1 cellular context compared by ENCODE assay signal in genomic region chr2:23904215-23904614, GRCh38.
TF ChIP-seq lines count a peak whose summit lies in the region.

No MANE protein-coding gene starts in this region.

TF ChIP-seq in K562, 482 proteins besides CTCF, POLR2A, EP300 and RAD21:
- TF ChIP-seq, protein P1, sequence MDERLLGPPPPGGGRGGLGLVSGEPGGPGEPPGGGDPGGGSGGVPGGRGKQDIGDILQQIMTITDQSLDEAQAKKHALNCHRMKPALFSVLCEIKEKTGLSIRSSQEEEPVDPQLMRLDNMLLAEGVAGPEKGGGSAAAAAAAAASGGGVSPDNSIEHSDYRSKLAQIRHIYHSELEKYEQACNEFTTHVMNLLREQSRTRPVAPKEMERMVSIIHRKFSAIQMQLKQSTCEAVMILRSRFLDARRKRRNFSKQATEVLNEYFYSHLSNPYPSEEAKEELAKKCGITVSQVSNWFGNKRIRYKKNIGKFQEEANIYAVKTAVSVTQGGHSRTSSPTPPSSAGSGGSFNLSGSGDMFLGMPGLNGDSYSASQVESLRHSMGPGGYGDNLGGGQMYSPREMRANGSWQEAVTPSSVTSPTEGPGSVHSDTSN (CRISPR knock-in tag; IDR thresholded peaks at IDR 0.05; ENCODE audit: low read depth): no peak
- TF ChIP-seq, protein P1 (tag; conservative IDR thresholded peaks at IDR 0.05; ENCODE audit: low read depth): no peak
- TF ChIP-seq ZNF507 (tag; conservative IDR thresholded peaks at IDR 0.05): no peak
- TF ChIP-seq, protein P2, sequence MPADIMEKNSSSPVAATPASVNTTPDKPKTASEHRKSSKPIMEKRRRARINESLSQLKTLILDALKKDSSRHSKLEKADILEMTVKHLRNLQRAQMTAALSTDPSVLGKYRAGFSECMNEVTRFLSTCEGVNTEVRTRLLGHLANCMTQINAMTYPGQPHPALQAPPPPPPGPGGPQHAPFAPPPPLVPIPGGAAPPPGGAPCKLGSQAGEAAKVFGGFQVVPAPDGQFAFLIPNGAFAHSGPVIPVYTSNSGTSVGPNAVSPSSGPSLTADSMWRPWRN (IDR thresholded peaks at IDR 0.05; ENCODE audit: low read depth): no peak
- no peak for TF ChIP-seq DDX20 (tag; IDR thresholded peaks at IDR 0.05; ENCODE audit: low read depth)
- TF ChIP-seq ZKSCAN3 (CRISPR knock-in tag; IDR thresholded peaks at IDR 0.05): no peak
- no peak for TF ChIP-seq ZNF263 (CRISPR knock-in tag; IDR thresholded peaks at IDR 0.05; ENCODE audit: borderline replicate concordance)
- TF ChIP-seq RNF2 (IDR thresholded peaks at IDR 0.05): no peak
- TF ChIP-seq, protein P3, sequence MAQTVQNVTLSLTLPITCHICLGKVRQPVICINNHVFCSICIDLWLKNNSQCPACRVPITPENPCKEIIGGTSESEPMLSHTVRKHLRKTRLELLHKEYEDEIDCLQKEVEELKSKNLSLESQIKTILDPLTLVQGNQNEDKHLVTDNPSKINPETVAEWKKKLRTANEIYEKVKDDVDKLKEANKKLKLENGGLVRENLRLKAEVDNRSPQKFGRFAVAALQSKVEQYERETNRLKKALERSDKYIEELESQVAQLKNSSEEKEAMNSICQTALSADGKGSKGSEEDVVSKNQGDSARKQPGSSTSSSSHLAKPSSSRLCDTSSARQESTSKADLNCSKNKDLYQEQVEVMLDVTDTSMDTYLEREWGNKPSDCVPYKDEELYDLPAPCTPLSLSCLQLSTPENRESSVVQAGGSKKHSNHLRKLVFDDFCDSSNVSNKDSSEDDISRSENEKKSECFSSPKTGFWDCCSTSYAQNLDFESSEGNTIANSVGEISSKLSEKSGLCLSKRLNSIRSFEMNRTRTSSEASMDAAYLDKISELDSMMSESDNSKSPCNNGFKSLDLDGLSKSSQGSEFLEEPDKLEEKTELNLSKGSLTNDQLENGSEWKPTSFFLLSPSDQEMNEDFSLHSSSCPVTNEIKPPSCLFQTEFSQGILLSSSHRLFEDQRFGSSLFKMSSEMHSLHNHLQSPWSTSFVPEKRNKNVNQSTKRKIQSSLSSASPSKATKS (CRISPR knock-in tag; IDR thresholded peaks at IDR 0.05): no peak
- TF ChIP-seq ZNF695 (CRISPR knock-in tag; IDR thresholded peaks at IDR 0.05): no peak
- TF ChIP-seq, protein P4, sequence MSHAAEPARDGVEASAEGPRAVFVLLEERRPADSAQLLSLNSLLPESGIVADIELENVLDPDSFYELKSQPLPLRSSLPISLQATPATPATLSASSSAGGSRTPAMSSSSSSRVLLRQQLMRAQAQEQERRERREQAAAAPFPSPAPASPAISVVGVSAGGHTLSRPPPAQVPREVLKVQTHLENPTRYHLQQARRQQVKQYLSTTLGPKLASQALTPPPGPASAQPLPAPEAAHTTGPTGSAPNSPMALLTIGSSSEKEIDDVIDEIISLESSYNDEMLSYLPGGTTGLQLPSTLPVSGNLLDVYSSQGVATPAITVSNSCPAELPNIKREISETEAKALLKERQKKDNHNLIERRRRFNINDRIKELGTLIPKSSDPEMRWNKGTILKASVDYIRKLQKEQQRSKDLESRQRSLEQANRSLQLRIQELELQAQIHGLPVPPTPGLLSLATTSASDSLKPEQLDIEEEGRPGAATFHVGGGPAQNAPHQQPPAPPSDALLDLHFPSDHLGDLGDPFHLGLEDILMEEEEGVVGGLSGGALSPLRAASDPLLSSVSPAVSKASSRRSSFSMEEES (CRISPR knock-in tag; IDR thresholded peaks at IDR 0.05): no peak
- no peak for TF ChIP-seq CAMTA2 (CRISPR knock-in tag; conservative IDR thresholded peaks at IDR 0.05)
- no peak for TF ChIP-seq KDM4B (IDR thresholded peaks at IDR 0.05; ENCODE audit: borderline replicate concordance in 2 of 2, low read depth in 1 of 2)
- TF ChIP-seq HCFC1 (IDR thresholded peaks at IDR 0.05; ENCODE audit: low read depth, low read length): no peak
- no peak for TF ChIP-seq MITF (IDR thresholded peaks at IDR 0.05)
- no peak for TF ChIP-seq MLX (CRISPR knock-in tag; conservative IDR thresholded peaks at IDR 0.05)
- TF ChIP-seq, protein P5, sequence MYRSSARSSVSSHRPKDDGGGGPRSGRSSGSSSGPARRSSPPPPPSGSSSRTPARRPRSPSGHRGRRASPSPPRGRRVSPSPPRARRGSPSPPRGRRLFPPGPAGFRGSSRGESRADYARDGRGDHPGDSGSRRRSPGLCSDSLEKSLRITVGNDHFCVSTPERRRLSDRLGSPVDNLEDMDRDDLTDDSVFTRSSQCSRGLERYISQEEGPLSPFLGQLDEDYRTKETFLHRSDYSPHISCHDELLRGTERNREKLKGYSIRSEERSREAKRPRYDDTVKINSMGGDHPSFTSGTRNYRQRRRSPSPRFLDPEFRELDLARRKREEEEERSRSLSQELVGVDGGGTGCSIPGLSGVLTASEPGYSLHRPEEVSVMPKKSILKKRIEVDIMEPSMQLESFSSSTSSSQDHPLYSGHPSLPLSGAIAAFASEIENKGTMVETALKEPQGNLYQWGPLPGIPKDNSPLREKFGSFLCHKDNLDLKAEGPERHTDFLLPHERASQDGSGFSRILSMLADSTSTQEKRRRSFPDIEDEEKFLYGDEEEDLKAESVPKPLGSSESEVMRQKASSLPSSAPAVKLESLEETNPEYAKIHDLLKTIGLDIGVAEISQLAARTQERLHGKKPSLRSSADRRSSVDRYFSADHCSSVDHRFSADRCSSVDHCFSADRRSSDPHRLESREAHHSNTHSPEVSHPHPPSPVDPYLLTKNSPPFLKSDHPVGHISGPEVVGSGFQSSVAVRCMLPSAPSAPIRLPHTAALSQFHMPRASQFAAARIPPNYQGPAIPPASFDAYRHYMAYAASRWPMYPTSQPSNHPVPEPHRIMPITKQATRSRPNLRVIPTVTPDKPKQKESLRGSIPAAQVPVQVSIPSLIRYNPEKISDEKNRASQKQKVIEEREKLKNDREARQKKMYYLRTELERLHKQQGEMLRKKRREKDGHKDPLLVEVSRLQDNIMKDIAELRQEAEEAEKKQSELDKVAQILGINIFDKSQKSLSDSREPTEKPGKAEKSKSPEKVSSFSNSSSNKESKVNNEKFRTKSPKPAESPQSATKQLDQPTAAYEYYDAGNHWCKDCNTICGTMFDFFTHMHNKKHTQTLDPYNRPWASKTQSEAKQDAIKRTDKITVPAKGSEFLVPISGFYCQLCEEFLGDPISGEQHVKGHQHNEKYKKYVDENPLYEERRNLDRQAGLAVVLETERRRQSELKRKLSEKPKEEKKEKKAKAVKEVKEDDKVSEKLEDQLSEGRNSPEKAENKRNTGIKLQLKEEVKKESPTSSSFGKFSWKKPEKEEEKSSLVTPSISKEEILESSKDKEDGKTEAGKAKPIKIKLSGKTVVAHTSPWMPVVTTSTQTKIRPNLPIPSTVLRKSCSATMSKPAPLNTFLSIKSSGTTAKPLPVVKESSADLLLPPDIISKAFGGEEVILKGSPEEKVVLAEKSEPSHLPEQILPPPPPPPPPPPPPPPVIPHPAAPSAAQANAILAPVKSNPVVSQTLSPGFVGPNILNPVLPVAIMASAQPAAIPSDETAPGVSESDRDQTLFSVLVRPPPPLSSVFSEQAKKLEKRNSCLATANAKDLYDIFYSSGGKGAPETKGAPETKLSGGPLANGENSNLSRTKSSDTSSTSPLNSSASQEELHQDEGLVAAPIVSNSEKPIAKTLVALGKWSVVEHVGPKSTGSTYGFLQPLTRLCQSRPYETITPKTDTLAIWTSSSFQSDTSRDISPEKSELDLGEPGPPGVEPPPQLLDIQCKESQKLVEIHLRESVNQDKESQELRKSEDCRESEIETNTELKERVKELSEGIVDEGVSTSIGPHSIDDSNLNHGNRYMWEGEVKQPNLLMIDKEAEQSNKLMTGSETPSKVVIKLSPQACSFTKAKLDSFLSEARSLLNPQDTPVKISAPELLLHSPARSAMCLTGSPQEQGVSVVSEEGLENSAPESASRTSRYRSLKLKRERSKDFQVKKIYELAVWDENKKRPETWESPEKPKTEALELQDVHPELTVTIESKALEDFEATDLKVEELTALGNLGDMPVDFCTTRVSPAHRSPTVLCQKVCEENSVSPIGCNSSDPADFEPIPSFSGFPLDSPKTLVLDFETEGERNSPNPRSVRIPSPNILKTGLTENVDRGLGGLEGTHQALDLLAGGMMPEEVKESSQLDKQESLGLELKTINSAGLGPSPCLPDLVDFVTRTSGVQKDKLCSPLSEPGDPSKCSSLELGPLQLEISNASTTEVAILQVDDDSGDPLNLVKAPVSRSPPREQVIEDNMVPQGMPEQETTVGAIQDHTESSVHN (IDR thresholded peaks at IDR 0.05; ENCODE audit: borderline replicate concordance in 1 of 2, low read depth in 1 of 2): no peak
- TF ChIP-seq ZNF780A (CRISPR knock-in tag; IDR thresholded peaks at IDR 0.05): no peak
- TF ChIP-seq RB1 (IDR thresholded peaks at IDR 0.05; ENCODE audit: low read depth): no peak
- TF ChIP-seq, protein P6, sequence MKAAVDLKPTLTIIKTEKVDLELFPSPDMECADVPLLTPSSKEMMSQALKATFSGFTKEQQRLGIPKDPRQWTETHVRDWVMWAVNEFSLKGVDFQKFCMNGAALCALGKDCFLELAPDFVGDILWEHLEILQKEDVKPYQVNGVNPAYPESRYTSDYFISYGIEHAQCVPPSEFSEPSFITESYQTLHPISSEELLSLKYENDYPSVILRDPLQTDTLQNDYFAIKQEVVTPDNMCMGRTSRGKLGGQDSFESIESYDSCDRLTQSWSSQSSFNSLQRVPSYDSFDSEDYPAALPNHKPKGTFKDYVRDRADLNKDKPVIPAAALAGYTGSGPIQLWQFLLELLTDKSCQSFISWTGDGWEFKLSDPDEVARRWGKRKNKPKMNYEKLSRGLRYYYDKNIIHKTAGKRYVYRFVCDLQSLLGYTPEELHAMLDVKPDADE (conservative IDR thresholded peaks at IDR 0.05; ENCODE audit: control insufficient read depth, low read depth, low read length): no peak
- no peak for TF ChIP-seq SNAPC5 (CRISPR knock-in tag; IDR thresholded peaks at IDR 0.05)
